Comparison of ENCODE assay signal across 16 cellular contexts in genomic region chr11:130849215-130849568, GRCh38.
DNase-seq lines count a peak whose midpoint lies in the region; ATAC-seq and TF ChIP-seq lines count a peak whose summit lies in the region.
"Had no signal": no experiment of that assay in that cellular context is flagged by ENCODE, and none has a peak within 500 bp of the region (broad histone marks: within the 10 kb centered on the region; RNA-seq: fewer than 3 reads in every experiment).

No MANE protein-coding gene starts in this region.

- no peaks in the 10 kb centered on the region for H3K36me3 ChIP-seq in KMS-11 (ENCODE audit: insufficient read depth)
- H3K36me3 ChIP-seq in left lung, result no peaks in the 10 kb centered on the region
- H3K36me3 ChIP-seq: BE2C, cardiac muscle cell had no signal

- intact Hi-C loops in left lung (cut with DNase I), result no loop called here

- H3K9ac ChIP-seq in KMS-11, result no peak overlapping the region
- H3K9ac ChIP-seq: parathyroid adenoma had no signal

- H3K9me3 Mint-ChIP-seq in chondrocyte (ENCODE audit: low read depth), result peaks cover 10% of the 10 kb centered on the region
- H3K9me3 Mint-ChIP-seq in mesothelial cell of epicardium, result peaks cover 13% of the 10 kb centered on the region

- DNase-seq in AG04449 (ENCODE audit: low read depth, low spot score), result peak; percentile 69
- DNase-seq in chondrocyte (ENCODE audit: low spot score), result no peak
- DNase-seq in left lung, result no peak
- no peak for DNase-seq in mesothelial cell of epicardium (ENCODE audit: low spot score in 2 of 2, unreplicated experiment in 2 of 2)
- DNase-seq in GOT3 (lab: John Stamatoyannopoulos, UW), result no peak
- no peak for DNase-seq in mesenteric fat pad (ENCODE audit: low spot score)
- DNase-seq: activated CD8-positive, alpha-beta T cell treated with anti-CD3 and anti-CD28 coated beads, Interleukin-2, amount 10 ng/mL, durations not matched to agents 7 days and 5 days; BE2C; KBM-7; mesendoderm; NCI-H2081 had no signal

- no peaks in the 10 kb centered on the region for H3K9me3 ChIP-seq in left lung
- H3K9me3 ChIP-seq: BE2C had no signal

- peaks cover 3% of the 10 kb centered on the region for H3K36me3 Mint-ChIP-seq in chondrocyte (ENCODE audit: low read depth)
- H3K36me3 Mint-ChIP-seq in mesothelial cell of epicardium, result no peaks in the 10 kb centered on the region
- H3K36me3 Mint-ChIP-seq: type B pancreatic cell had no signal

- H3K27ac Mint-ChIP-seq in chondrocyte (ENCODE audit: unreplicated experiment), result peak overlapping the region; percentile 88
- H3K27ac Mint-ChIP-seq in mesothelial cell of epicardium, result no peak overlapping the region
- H3K27ac Mint-ChIP-seq: activated CD8-positive, alpha-beta T cell treated with anti-CD3 and anti-CD28 coated beads, Interleukin-2, amount 10 ng/mL, durations not matched to agents 7 days and 5 days; type B pancreatic cell had no signal

- no peaks in the 10 kb centered on the region for H4K20me1 ChIP-seq in KMS-11 (ENCODE audit: insufficient read depth)

- H2AFZ ChIP-seq in KMS-11 (ENCODE audit: low read depth), result no peak overlapping the region
- H2AFZ ChIP-seq: parathyroid adenoma had no signal

- H3K27me3 ChIP-seq in KMS-11 (ENCODE audit: insufficient read depth, low read depth) (no peaks in the 10 kb centered on the region), left lung (no peaks in the 10 kb centered on the region)
- H3K27me3 ChIP-seq: BE2C, cardiac muscle cell had no signal

- CTCF ChIA-PET in AG04449 (lab: Yijun Ruan, JAX), result interaction anchor here (0.6 to 6.5 kb wide), 7 partner anchors 12 to 417 kb away, joined by 3 to 124 read pairs (median 5); partner anchors contain the start of gene SNX19

- POLR2A ChIA-PET in AG04449 (lab: Yijun Ruan, JAX), result interaction anchor here (0.7 kb wide), 1 partner anchor 182 kb away, joined by 3 read pairs; no protein-coding TSS in a partner anchor

- H3K4me1 ChIP-seq in KMS-11 (ENCODE audit: low read depth, poor library complexity, severe bottlenecking), result peaks cover 46% of the 10 kb centered on the region
- H3K4me1 ChIP-seq in left lung, result no peaks in the 10 kb centered on the region
- H3K4me1 ChIP-seq: parathyroid adenoma had no signal

- H3K4me2 ChIP-seq in KMS-11, result peak overlapping the region; percentile 94; the same call in 1 of the 2 replicates

- ATAC-seq in left lung (peak; percentile 32), HG03469 (IDR thresholded peaks at IDR 0.05; ENCODE audit: unreplicated experiment) (no peak)
- ATAC-seq: activated CD8-positive, alpha-beta T cell treated with anti-CD3 and anti-CD28 coated beads, Interleukin-2, amount 10 ng/mL, durations not matched to agents 7 days and 5 days had no signal

- no peaks in the 10 kb centered on the region for H3K27me3 Mint-ChIP-seq in chondrocyte (ENCODE audit: low read depth)
- no peaks in the 10 kb centered on the region for H3K27me3 Mint-ChIP-seq in mesothelial cell of epicardium (ENCODE audit: low read depth)

- H3K27ac ChIP-seq in KMS-11 (no peak overlapping the region), left lung (no peak overlapping the region)
- H3K27ac ChIP-seq: cardiac muscle cell, parathyroid adenoma had no signal

- H3K4me1 Mint-ChIP-seq in chondrocyte (ENCODE audit: low read depth) (peaks cover 37% of the 10 kb centered on the region), mesothelial cell of epicardium (no peaks in the 10 kb centered on the region)

- no peak for TF ChIP-seq CTCF in AG04449 (IDR thresholded peaks at IDR 0.05; ENCODE audit: insufficient read depth, low read length, missing control alignments)
- no peak for TF ChIP-seq CTCF in KMS-11 (conservative IDR thresholded peaks at IDR 0.05; ENCODE audit: low read depth, low read length)
- no peak for TF ChIP-seq CTCF in chondrocyte (IDR thresholded peaks at IDR 0.05)
- TF ChIP-seq CTCF in left lung (IDR thresholded peaks at IDR 0.05), result no peak
- no peak for TF ChIP-seq CTCF in mesothelial cell of epicardium (IDR thresholded peaks at IDR 0.05; ENCODE audit: unreplicated experiment)

- no peaks in the 10 kb centered on the region for H3K79me2 ChIP-seq in KMS-11 (ENCODE audit: insufficient read depth, low read depth)
- H3K79me2 ChIP-seq: parathyroid adenoma had no signal

- no peak overlapping the region for H3K4me3 ChIP-seq in AG04449 (ENCODE audit: low read depth, low read length)
- no peak overlapping the region for H3K4me3 ChIP-seq in KMS-11 (IDR thresholded peaks at IDR 0.05; ENCODE audit: insufficient read depth, low read depth, low read length)
- H3K4me3 ChIP-seq in left lung, result no peak overlapping the region
- H3K4me3 ChIP-seq: cardiac muscle cell had no signal

- H3K4me3 Mint-ChIP-seq in chondrocyte (ENCODE audit: unreplicated experiment) (peak overlapping the region; percentile 17), mesothelial cell of epicardium (no peak overlapping the region)
- H3K4me3 Mint-ChIP-seq: activated CD8-positive, alpha-beta T cell treated with anti-CD3 and anti-CD28 coated beads, Interleukin-2, amount 10 ng/mL, durations not matched to agents 7 days and 5 days; type B pancreatic cell had no signal
